ENCODE assay signal across 37 cellular contexts in the genomic region with DNA sequence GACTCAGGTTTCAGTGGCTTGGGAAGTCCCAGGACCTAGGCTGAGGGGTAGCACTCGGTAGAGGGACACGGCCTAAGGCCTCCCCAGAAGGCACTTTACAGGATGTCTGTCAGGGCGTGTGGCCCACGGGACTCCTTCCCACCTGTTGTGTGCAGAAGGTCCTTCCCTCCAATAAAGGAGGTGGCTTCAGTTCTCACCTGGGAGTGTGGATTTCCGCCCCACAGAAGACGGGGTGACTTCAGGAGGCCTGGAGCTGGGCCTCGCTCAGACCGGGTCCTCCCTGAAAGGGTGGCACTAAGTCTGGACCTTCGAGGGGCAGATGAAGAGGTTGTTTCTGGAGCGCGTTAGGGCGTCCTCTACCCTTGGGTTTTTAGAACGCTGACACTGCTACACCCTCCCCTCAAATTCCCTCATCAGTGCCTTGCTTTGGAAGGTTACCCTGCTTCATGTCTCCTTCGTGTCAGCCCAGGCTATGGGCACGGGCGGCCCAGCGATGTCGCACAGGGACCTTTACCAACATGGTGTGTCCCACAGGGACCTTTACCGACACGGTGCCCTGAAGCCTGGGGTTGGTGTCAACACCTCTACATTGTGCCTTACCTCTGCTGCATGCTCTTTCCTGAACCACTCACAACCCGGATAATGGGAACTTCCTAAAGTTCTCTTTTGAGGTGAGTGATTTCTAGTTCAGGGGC. TPM values are rescaled to one million over a fixed set of nuclear protein-coding genes. Genes with fewer than 3 reads are reported as not detected.
"Had no signal": no experiment of that assay in that cellular context is flagged by ENCODE, and none has a peak within 500 bp of the region (broad histone marks: within the 10 kb centered on the region; RNA-seq: fewer than 3 reads in every experiment).

No MANE protein-coding gene starts in this region.

- DNase-seq: activated B cell treated with CpG ODN at 0.5 μM for 24 hours; activated CD4-positive, alpha-beta T cell treated with anti-CD3 and anti-CD28 coated beads for 48 hours; activated CD4-positive, alpha-beta T cell treated with anti-CD3 and anti-CD28 coated beads, Interleukin-2, amount 50 U/mL, for 1 hour; activated CD4-positive, alpha-beta T cell treated with anti-CD3 and anti-CD28 coated beads, Interleukin-2, amount 50 U/mL, for 48 hours; activated CD8-positive, alpha-beta memory T cell treated with anti-CD3 and anti-CD28 coated beads for 24 hours; activated CD8-positive, alpha-beta T cell treated with anti-CD3 and anti-CD28 coated beads for 36 hours; activated effector memory CD4-positive, alpha-beta T cell treated with Interleukin-2 at 50 U/mL for 16 hours; activated gamma-delta T cell treated with Interleukin-2 at 50 U/mL for 16 hours; activated naive CD4-positive, alpha-beta T cell treated with anti-CD3 and anti-CD28 coated beads, Interleukin-2, amount 50 U/mL, for 16 hours; activated naive CD4-positive, alpha-beta T cell treated with Interleukin-2 at 50 U/mL for 16 hours; activated T-cell treated with anti-CD3 and anti-CD28 coated beads, Interleukin-2, amount 50 U/mL, for 4 hours; amniotic stem cell; anterior cingulate cortex; brain microvascular endothelial cell; cortex of kidney; dermis blood vessel endothelial cell; effector CD4-positive, alpha-beta T cell; effector memory CD8-positive, alpha-beta T cell; erythroblast; esophagus squamous epithelium; foreskin melanocyte; T-helper 1 cell; T-helper 17 cell; T1000; WERI-Rb-1 had no signal

- H3K4me1 Mint-ChIP-seq: activated T-helper 17 cell treated with anti-CD3 and anti-CD28 coated beads, Interleukin-2, amount 50 U/mL, for 72 hours had no signal

- H3K27ac Mint-ChIP-seq: activated B cell treated with CpG ODN at 0.5 μM for 24 hours; activated CD8-positive, alpha-beta T cell treated with anti-CD3 and anti-CD28 coated beads for 36 hours; activated naive CD8-positive, alpha-beta T cell; activated T-helper 17 cell treated with anti-CD3 and anti-CD28 coated beads, Interleukin-2, amount 50 U/mL, for 72 hours; effector memory CD8-positive, alpha-beta T cell; T-helper 17 cell; T-helper 2 cell treated with Interferon-gamma antibody and Interleukin-4, amounts not matched to agents 5 μg/mL and 100 μg/mL, for 36 hours had no signal

- H3K9me3 Mint-ChIP-seq: activated CD8-positive, alpha-beta T cell treated with anti-CD3 and anti-CD28 coated beads for 36 hours; activated T-cell treated with anti-CD3 and anti-CD28 coated beads, Interleukin-2, amount 50 U/mL, for 4 hours; activated T-helper 17 cell treated with anti-CD3 and anti-CD28 coated beads, Interleukin-2, amount 50 U/mL, for 72 hours; effector memory CD8-positive, alpha-beta T cell; T-helper 2 cell treated with Interferon-gamma antibody and Interleukin-4, amounts not matched to agents 5 μg/mL and 100 μg/mL, for 36 hours had no signal

- H3K9me3 ChIP-seq: esophagus squamous epithelium, gastroesophageal sphincter had no signal

- H3K4me3 ChIP-seq: esophagus squamous epithelium, gastroesophageal sphincter had no signal

- ATAC-seq: activated CD4-positive, CD25-positive, alpha-beta regulatory T cell treated with anti-CD3 and anti-CD28 coated beads, Interleukin-2, amount 50 U/mL, for 24 hours; activated CD8-positive, alpha-beta T cell treated with anti-CD3 and anti-CD28 coated beads for 36 hours; activated T-cell treated with anti-CD3 and anti-CD28 coated beads, Interleukin-2, amount 50 U/mL, for 4 hours; activated T-helper 17 cell treated with anti-CD3 and anti-CD28 coated beads, Interleukin-2, amount 50 U/mL, for 72 hours; effector memory CD8-positive, alpha-beta T cell; gastroesophageal sphincter; T-helper 17 cell had no signal

- H3K4me3 Mint-ChIP-seq: activated B cell treated with CpG ODN at 0.5 μM for 24 hours; activated CD8-positive, alpha-beta T cell treated with anti-CD3 and anti-CD28 coated beads for 36 hours; activated naive CD8-positive, alpha-beta T cell; activated T-cell treated with anti-CD3 and anti-CD28 coated beads, Interleukin-2, amount 50 U/mL, for 4 hours; activated T-helper 17 cell treated with anti-CD3 and anti-CD28 coated beads, Interleukin-2, amount 50 U/mL, for 72 hours; central memory CD8-positive, alpha-beta T cell; effector memory CD8-positive, alpha-beta T cell; T-helper 17 cell; T-helper 2 cell treated with Interferon-gamma antibody and Interleukin-4, amounts not matched to agents 5 μg/mL and 100 μg/mL, for 36 hours had no signal

- H3K27ac ChIP-seq: brain microvascular endothelial cell, esophagus squamous epithelium, gastroesophageal sphincter, WERI-Rb-1 had no signal

- H3K36me3 ChIP-seq: brain microvascular endothelial cell, esophagus squamous epithelium, gastroesophageal sphincter, WERI-Rb-1 had no signal

- FAIRE-seq: astrocyte, bronchial epithelial cell, colon had no signal

RNA-seq across cellular contexts. Expression of gene SLC6A12, which starts 7.1 kb away (rescaled TPM):
- total RNA-seq: activated B cell treated with CpG ODN at 0.5 μM for 24 hours; activated CD8-positive, alpha-beta T cell treated with anti-CD3 and anti-CD28 coated beads for 36 hours; activated T-helper 17 cell treated with anti-CD3 and anti-CD28 coated beads, Interleukin-2, amount 50 U/mL, for 72 hours; bronchial epithelial cell; fibroblast of lung; fibroblast of villous mesenchyme; T-helper 17 cell had no signal
- polyA plus RNA-seq: fibroblast of lung had no signal

RNA-seq across cellular contexts. Expression of gene SLC6A13, which starts 55.7 kb away (rescaled TPM):
- total RNA-seq: activated CD8-positive, alpha-beta T cell treated with anti-CD3 and anti-CD28 coated beads for 36 hours; esophagus squamous epithelium; fibroblast of lung; fibroblast of villous mesenchyme; gastroesophageal sphincter; glomerular endothelial cell had no signal
- polyA plus RNA-seq: fibroblast of lung had no signal
